In genomic region chr6:111972714-111973678, GRCh38 we compare ENCODE assay signal across 8 cellular contexts.
A peak's percentile ranks its signal among the peaks of the same experiment; 100 is the strongest.
DNase-seq lines count a peak whose midpoint lies in the region; ATAC-seq and TF ChIP-seq lines count a peak whose summit lies in the region.

No MANE protein-coding gene starts in this region.

- H2AFZ ChIP-seq in MM.1S (ENCODE audit: low read length): no peak overlapping the region

- H3F3A ChIP-seq in MM.1S (ENCODE audit: insufficient read depth, low read length): no peaks in the 10 kb centered on the region

- no peaks in the 10 kb centered on the region for H3K9me3 Mint-ChIP-seq in activated T-cell treated with anti-CD3 and anti-CD28 coated beads, Interleukin-2, amount 50 U/mL, for 4 hours

- H3K27me3 ChIP-seq in BE2C: no peaks in the 10 kb centered on the region
- H3K27me3 ChIP-seq in MM.1S (replicated peaks; ENCODE audit: insufficient read depth, low read length): no peaks in the 10 kb centered on the region

- no peaks in the 10 kb centered on the region for H3K27me3 Mint-ChIP-seq in activated T-cell treated with anti-CD3 and anti-CD28 coated beads, Interleukin-2, amount 50 U/mL, for 4 hours (ENCODE audit: low read depth)

- DNase-seq in AG09309 (ENCODE audit: low read depth) (peak; percentile 88), NOMO-1 treated with DMSO at 0.1 percent for 48 hours (lab: John Stamatoyannopoulos, UW; ENCODE audit: unreplicated experiment) (peak; percentile 89), fibroblast of the conjunctiva (ENCODE audit: low read depth) (peak; percentile 89), skeletal muscle cell (ENCODE audit: low read depth) (peak; percentile 92), midbrain (lab: John Stamatoyannopoulos, UW) (no peak), BE2C (no peak), MM.1S (no peak)
- peak; percentile 61 for DNase-seq in activated T-cell treated with anti-CD3 and anti-CD28 coated beads, Interleukin-2, amount 50 U/mL, for 4 hours

- H3K9ac ChIP-seq in MM.1S (ENCODE audit: low read length): no peak overlapping the region

- no peaks in the 10 kb centered on the region for H3K9me2 ChIP-seq in MM.1S (replicated peaks; ENCODE audit: insufficient read depth, low read length)

- H3K36me3 ChIP-seq in BE2C (no peaks in the 10 kb centered on the region), MM.1S (replicated peaks; ENCODE audit: insufficient read depth, low read length) (no peaks in the 10 kb centered on the region)

- no peak overlapping the region for H3K4me2 ChIP-seq in MM.1S (ENCODE audit: low read depth, low read length)

- no peak overlapping the region for H3K27ac ChIP-seq in MM.1S (ENCODE audit: low read length)

- no peak for TF ChIP-seq CTCF in AG09309 (IDR thresholded peaks at IDR 0.05; ENCODE audit: control insufficient read depth, insufficient read depth, low read depth, low read length, missing control alignments)
- no peak for TF ChIP-seq CTCF in BE2C (IDR thresholded peaks at IDR 0.05; ENCODE audit: low read depth, low read length)
- no peak for TF ChIP-seq CTCF in MM.1S (IDR thresholded peaks at IDR 0.05; ENCODE audit: low read length)

- no peaks in the 10 kb centered on the region for H3K36me3 Mint-ChIP-seq in activated T-cell treated with anti-CD3 and anti-CD28 coated beads, Interleukin-2, amount 50 U/mL, for 4 hours (ENCODE audit: insufficient read depth)

- H4K20me1 ChIP-seq in MM.1S (ENCODE audit: insufficient read depth, low read length): no peaks in the 10 kb centered on the region

- no peaks in the 10 kb centered on the region for H3K79me2 ChIP-seq in MM.1S (ENCODE audit: low read length)

- peak; percentile 91 to 93 for ATAC-seq in activated T-cell treated with anti-CD3 and anti-CD28 coated beads, Interleukin-2, amount 50 U/mL, for 4 hours

- H3K9me3 ChIP-seq in BE2C: no peaks in the 10 kb centered on the region
- H3K9me3 ChIP-seq in MM.1S (replicated peaks; ENCODE audit: insufficient read depth, low read length): no peaks in the 10 kb centered on the region

- peak overlapping the region; percentile 58 for H3K4me3 Mint-ChIP-seq in activated T-cell treated with anti-CD3 and anti-CD28 coated beads, Interleukin-2, amount 50 U/mL, for 4 hours

- 0 out of 2 replicates have a peak, but pooled peaks cover 3% of the 10 kb centered on the region for H3K4me1 ChIP-seq in BE2C
- H3K4me1 ChIP-seq in MM.1S (ENCODE audit: low read length): no peaks in the 10 kb centered on the region

- H3K4me1 Mint-ChIP-seq in activated T-cell treated with anti-CD3 and anti-CD28 coated beads, Interleukin-2, amount 50 U/mL, for 4 hours (ENCODE audit: low read depth): peaks cover 68% of the 10 kb centered on the region

- H3K4me3 ChIP-seq in AG09309 (ENCODE audit: control insufficient read depth, low read depth, low read length) (peak overlapping the region; percentile 35), skeletal muscle cell (ENCODE audit: low read depth, low read length) (peak overlapping the region; percentile 26), BE2C (ENCODE audit: low read depth, low read length) (no peak overlapping the region), MM.1S (ENCODE audit: low read length) (no peak overlapping the region)

Comparison
In these comparisons a context has a peak if more than half of its experiments do, and no peak if none do; other contexts are left out.
1. DNase-seq: peak in AG09309 (single experiment), NOMO-1 treated with DMSO at 0.1 percent for 48 hours (single experiment), activated T-cell treated with anti-CD3 and anti-CD28 coated beads, Interleukin-2, amount 50 U/mL, for 4 hours (single experiment), fibroblast of the conjunctiva (single experiment) and skeletal muscle cell (single experiment); none in midbrain (single experiment), BE2C (single experiment) and MM.1S (single experiment).
2. H3K4me3 ChIP-seq: peak in AG09309 (single experiment) and skeletal muscle cell (single experiment); none in BE2C (single experiment) and MM.1S (single experiment).